8 cellular contexts compared by ENCODE assay signal in the genomic region with DNA sequence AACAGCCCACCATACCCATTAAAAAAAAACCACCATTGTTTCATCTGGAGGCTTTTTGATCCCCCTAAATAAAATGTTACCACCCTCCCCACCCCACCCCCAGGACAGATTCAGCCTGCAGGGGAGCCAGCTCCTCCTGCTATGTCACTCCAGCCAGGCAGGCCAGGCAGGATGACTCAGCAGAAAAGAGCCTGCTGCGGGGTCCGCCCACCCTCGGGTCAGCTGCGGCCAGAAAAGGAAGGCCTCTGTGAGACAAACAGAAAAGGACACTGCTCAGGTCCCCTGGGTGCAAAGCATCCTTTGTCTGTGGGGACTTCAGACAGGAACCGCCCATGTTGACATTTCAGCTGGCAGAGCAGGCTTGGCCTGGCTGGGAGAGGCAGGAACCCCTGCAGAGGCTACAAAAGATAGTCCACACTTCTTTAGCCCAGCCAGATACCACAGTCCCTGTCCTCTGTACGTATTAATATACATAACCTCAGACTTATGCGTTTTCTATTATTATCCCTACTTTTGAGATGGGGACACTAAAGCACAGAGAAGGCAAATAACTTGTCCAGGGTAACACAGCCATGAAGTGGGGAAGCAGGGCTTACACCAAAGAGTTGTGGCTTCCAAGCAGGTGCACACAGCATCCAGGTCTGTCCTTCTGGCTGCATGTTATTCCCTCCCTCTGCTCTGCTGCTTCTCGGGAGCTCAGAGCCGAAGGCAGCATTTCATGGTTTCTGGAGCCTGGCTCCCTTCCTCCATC.
A peak's percentile ranks its signal among the peaks of the same experiment; 100 is the strongest.
DNase-seq lines count a peak whose midpoint lies in the region; ATAC-seq and TF ChIP-seq lines count a peak whose summit lies in the region.

No MANE protein-coding gene starts in this region.

- WGBS in heart right ventricle, 2 donors: 26 to 30% methylated on average over 9 of the region's 9 CpGs

- H3K27me3 ChIP-seq in MG63 (no peaks in the 10 kb centered on the region), heart right ventricle (no peaks in the 10 kb centered on the region)

- peak in 4 of 9 donors; percentile 25 to 39 (median 36) for TF ChIP-seq CTCF in heart right ventricle (IDR thresholded peaks at IDR 0.05)

- no peaks in the 10 kb centered on the region for H3K36me3 ChIP-seq in MG63
- H3K36me3 ChIP-seq in heart right ventricle: no peaks in the 10 kb centered on the region

- DNase-seq in MG63 (peak; percentile 80), amniotic epithelial cell (ENCODE audit: low read depth) (peak; percentile 63), heart right ventricle (peak; percentile 78 to 85), renal cortical epithelial cell (ENCODE audit: low read depth) (peak; percentile 73), germinal center (ENCODE audit: low spot score) (no peak)
- DNase-seq in NK-92 treated with Interleukin-12 subunit alpha and Interleukin-12 subunit beta, amount 100 ng/mL, for 24 hours (lab: John Stamatoyannopoulos, UW): no peak

- peak; percentile 81 for ATAC-seq in GM18517 (IDR thresholded peaks at IDR 0.05; ENCODE audit: unreplicated experiment)
- ATAC-seq in HG02610 (IDR thresholded peaks at IDR 0.05; ENCODE audit: unreplicated experiment): peak; percentile 83
- ATAC-seq in heart right ventricle: peak; percentile 92 to 96 (median 94)

- H3K4me1 ChIP-seq in heart right ventricle: peaks cover 6 to 49% (median 28%) of the 10 kb centered on the region in 9 donors

- H3K4me3 ChIP-seq in MG63 (no peak overlapping the region), heart right ventricle (no peak overlapping the region)

- intact Hi-C loops in heart right ventricle (cut with DNase I): loop anchor here in 6 of 10 donors (5.0 to 10.0 kb wide), 4 partner anchors 143 to 305 kb away; partner anchors contain the start of gene CPEB2 (in 4 of the 6)

- H3K9me3 ChIP-seq in MG63 (no peaks in the 10 kb centered on the region), heart right ventricle (no peaks in the 10 kb centered on the region)

- peak overlapping the region in 9 of 10 donors; percentile 22 to 65 (median 57) for H3K27ac ChIP-seq in heart right ventricle

Comparison
In these comparisons a context has a peak if more than half of its experiments do, and no peak if none do; other contexts are left out.
1. DNase-seq: peak in MG63 (single experiment), amniotic epithelial cell (single experiment), heart right ventricle (2 of 2) and renal cortical epithelial cell (single experiment); none in germinal center (single experiment) and NK-92 treated with Interleukin-12 subunit alpha and Interleukin-12 subunit beta, amount 100 ng/mL, for 24 hours (single experiment).
2. Peak in every context shown above with its lines, with median percentiles within 50 percentile points of each other: ATAC-seq.